In the genomic region with DNA sequence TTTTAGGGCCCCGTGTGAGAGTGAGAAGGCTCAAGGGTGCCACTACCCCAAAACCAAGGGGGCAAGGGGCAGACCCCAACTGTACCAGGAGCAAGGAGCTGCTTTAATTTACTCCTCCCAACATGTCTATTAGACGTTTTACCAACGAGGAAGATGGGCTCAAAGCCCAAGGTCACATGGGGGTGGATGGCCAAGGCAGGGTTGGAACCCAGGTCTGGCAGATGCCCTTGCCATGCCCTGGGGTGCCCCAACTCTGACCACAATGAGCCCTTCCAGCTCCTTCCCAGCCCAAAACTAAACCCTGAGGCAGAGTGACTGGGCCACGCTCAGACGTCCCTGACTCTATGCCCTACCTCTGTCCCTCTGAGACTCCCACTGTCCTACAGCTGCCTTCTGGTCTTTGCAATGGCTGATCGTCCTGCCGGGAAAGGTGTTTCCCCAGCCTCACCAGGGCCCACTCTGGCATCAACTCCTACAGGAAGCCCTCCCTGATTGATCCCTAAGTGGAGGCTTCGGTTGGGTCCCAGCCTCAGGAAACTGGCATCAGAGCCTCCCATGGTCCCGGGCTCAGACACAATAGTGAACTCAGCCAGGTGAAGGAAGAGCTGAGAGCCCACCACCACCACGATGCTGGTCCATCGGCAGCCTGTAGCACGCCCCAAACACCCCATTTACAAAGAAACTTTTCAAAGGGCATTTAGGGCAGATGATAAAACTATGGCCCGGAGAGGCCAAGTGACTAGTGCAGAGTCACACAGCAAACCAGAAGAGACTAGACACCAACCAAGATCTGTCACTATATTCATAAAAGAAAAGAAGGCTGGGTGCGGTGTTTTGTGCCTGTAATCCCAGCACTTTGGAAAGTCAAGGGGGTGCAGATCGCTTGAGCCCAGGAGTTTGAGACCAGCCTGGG, we compare ENCODE assay signal across 1 cellular context.
TF ChIP-seq lines count a peak whose summit lies in the region.

No MANE protein-coding gene starts in this region.

TF ChIP-seq in IMR-90, 13 proteins besides CTCF, POLR2A, EP300 and RAD21:
- no peak for TF ChIP-seq RCOR1 (IDR thresholded peaks at IDR 0.05; ENCODE audit: insufficient replicate concordance, low read length)
- TF ChIP-seq USF2 (IDR thresholded peaks at IDR 0.05; ENCODE audit: low read depth, low read length) = no peak
- TF ChIP-seq SMC3 (IDR thresholded peaks at IDR 0.05; ENCODE audit: low read depth, low read length) = no peak
- no peak for TF ChIP-seq RFX5 (IDR thresholded peaks at IDR 0.05; ENCODE audit: low read depth, low read length)
- TF ChIP-seq FOS (IDR thresholded peaks at IDR 0.05; ENCODE audit: low read depth, low read length) = no peak
- no peak for TF ChIP-seq BHLHE40 (IDR thresholded peaks at IDR 0.05; ENCODE audit: low read depth, low read length)
- no peak for TF ChIP-seq MXI1 (IDR thresholded peaks at IDR 0.05; ENCODE audit: borderline replicate concordance, low read depth, low read length)
- TF ChIP-seq MAFK (IDR thresholded peaks at IDR 0.05; ENCODE audit: low read depth, low read length) = no peak
- TF ChIP-seq CHD1 (IDR thresholded peaks at IDR 0.05; ENCODE audit: low read depth, low read length) = no peak
- TF ChIP-seq MAZ (IDR thresholded peaks at IDR 0.05; ENCODE audit: borderline replicate concordance, low read depth, low read length) = no peak
- TF ChIP-seq, protein P1, sequence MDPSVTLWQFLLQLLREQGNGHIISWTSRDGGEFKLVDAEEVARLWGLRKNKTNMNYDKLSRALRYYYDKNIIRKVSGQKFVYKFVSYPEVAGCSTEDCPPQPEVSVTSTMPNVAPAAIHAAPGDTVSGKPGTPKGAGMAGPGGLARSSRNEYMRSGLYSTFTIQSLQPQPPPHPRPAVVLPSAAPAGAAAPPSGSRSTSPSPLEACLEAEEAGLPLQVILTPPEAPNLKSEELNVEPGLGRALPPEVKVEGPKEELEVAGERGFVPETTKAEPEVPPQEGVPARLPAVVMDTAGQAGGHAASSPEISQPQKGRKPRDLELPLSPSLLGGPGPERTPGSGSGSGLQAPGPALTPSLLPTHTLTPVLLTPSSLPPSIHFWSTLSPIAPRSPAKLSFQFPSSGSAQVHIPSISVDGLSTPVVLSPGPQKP (IDR thresholded peaks at IDR 0.05; ENCODE audit: borderline replicate concordance, low read depth, low read length) = no peak
- TF ChIP-seq CEBPB (IDR thresholded peaks at IDR 0.05; ENCODE audit: low read depth, low read length) = no peak
- no peak for TF ChIP-seq NFE2L2 (IDR thresholded peaks at IDR 0.05; ENCODE audit: low read depth, low read length)
